ENCODE assay signal across 1 cellular context in the genomic region with DNA sequence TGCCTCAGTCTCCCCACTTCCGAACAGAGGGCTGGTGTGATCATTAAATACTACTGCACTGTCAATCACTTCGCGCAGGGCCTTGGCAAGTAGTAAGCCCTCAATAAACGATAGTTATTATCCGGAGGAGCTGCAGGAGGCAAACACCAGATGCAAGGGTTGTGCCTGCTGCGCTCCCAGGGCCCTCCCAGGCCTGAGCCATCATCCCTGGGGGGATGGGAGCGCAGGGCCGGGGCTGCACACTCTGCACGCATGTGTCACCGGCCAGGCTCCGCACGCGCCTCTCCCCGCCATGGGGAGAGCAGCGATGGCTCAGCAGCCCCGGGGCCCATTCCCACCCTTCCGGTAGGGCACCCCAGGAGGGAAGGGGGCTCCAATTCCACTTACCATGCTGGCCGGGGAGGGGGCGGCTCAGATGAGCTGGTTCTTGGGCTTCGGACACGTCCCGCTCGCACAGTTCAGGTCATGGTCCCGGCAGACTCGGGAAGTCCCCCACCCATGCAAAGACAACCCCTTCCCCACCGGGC.
TF ChIP-seq lines count a peak whose summit lies in the region.

No MANE protein-coding gene starts in this region.

TF ChIP-seq in GM12878, 131 proteins besides CTCF, POLR2A, EP300 and RAD21 (continued from another document):
- TF ChIP-seq, protein P1, sequence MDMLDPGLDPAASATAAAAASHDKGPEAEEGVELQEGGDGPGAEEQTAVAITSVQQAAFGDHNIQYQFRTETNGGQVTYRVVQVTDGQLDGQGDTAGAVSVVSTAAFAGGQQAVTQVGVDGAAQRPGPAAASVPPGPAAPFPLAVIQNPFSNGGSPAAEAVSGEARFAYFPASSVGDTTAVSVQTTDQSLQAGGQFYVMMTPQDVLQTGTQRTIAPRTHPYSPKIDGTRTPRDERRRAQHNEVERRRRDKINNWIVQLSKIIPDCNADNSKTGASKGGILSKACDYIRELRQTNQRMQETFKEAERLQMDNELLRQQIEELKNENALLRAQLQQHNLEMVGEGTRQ (IDR thresholded peaks at IDR 0.05; ENCODE audit: borderline replicate concordance, low read depth, low read length), result no peak
- TF ChIP-seq SMAD5 (IDR thresholded peaks at IDR 0.05; ENCODE audit: low read depth) (no peak), EZH2 (IDR thresholded peaks at IDR 0.05; ENCODE audit: borderline replicate concordance, control insufficient read depth, low read depth, low read length) (no peak), SRF (IDR thresholded peaks at IDR 0.05; ENCODE audit: low read depth in 2 of 2, low read length in 2 of 2) (no peak), HCFC1 (IDR thresholded peaks at IDR 0.05; ENCODE audit: low read length) (no peak), RELA (IDR thresholded peaks at IDR 0.05; ENCODE audit: borderline replicate concordance, partially characterized antibody) (no peak), NRF1 (conservative IDR thresholded peaks at IDR 0.05; ENCODE audit: low read depth, low read length) (no peak), IKZF1 (conservative IDR thresholded peaks at IDR 0.05) (peak; percentile 10), NFIC (IDR thresholded peaks at IDR 0.05; ENCODE audit: low read depth, low read length) (no peak), FOS (IDR thresholded peaks at IDR 0.05; ENCODE audit: borderline replicate concordance, extremely low read depth, insufficient read length) (no peak), BCL11A (IDR thresholded peaks at IDR 0.05; ENCODE audit: low read depth, low read length) (no peak), MEF2B (IDR thresholded peaks at IDR 0.05; ENCODE audit: partially characterized antibody, poor library complexity, severe bottlenecking) (peak; percentile 31)
- TF ChIP-seq, protein P2, sequence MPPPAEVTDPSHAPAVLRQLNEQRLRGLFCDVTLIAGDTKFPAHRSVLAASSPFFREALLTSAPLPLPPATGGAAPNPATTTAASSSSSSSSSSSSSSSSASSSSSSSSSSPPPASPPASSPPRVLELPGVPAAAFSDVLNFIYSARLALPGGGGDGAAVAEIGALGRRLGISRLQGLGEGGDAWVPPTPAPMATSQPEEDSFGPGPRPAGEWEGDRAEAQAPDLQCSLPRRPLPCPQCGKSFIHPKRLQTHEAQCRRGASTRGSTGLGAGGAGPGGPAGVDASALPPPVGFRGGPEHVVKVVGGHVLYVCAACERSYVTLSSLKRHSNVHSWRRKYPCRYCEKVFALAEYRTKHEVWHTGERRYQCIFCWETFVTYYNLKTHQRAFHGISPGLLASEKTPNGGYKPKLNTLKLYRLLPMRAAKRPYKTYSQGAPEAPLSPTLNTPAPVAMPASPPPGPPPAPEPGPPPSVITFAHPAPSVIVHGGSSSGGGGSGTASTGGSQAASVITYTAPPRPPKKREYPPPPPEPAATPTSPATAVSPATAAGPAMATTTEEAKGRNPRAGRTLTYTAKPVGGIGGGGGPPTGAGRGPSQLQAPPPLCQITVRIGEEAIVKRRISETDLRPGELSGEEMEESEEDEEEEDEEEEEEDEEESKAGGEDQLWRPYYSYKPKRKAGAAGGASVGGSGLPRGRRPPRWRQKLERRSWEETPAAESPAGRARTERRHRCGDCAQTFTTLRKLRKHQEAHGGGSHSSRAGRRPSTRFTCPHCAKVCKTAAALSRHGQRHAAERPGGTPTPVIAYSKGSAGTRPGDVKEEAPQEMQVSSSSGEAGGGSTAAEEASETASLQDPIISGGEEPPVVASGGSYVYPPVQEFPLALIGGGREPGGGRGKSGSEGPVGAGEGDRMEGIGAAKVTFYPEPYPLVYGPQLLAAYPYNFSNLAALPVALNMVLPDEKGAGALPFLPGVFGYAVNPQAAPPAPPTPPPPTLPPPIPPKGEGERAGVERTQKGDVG (CRISPR knock-in tag; IDR thresholded peaks at IDR 0.05), result no peak
- TF ChIP-seq, protein P3, sequence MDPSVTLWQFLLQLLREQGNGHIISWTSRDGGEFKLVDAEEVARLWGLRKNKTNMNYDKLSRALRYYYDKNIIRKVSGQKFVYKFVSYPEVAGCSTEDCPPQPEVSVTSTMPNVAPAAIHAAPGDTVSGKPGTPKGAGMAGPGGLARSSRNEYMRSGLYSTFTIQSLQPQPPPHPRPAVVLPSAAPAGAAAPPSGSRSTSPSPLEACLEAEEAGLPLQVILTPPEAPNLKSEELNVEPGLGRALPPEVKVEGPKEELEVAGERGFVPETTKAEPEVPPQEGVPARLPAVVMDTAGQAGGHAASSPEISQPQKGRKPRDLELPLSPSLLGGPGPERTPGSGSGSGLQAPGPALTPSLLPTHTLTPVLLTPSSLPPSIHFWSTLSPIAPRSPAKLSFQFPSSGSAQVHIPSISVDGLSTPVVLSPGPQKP (IDR thresholded peaks at IDR 0.05; ENCODE audit: low read depth, low read length), result no peak
- TF ChIP-seq, protein P4, sequence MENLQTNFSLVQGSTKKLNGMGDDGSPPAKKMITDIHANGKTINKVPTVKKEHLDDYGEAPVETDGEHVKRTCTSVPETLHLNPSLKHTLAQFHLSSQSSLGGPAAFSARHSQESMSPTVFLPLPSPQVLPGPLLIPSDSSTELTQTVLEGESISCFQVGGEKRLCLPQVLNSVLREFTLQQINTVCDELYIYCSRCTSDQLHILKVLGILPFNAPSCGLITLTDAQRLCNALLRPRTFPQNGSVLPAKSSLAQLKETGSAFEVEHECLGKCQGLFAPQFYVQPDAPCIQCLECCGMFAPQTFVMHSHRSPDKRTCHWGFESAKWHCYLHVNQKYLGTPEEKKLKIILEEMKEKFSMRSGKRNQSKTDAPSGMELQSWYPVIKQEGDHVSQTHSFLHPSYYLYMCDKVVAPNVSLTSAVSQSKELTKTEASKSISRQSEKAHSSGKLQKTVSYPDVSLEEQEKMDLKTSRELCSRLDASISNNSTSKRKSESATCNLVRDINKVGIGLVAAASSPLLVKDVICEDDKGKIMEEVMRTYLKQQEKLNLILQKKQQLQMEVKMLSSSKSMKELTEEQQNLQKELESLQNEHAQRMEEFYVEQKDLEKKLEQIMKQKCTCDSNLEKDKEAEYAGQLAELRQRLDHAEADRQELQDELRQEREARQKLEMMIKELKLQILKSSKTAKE (IDR thresholded peaks at IDR 0.05; ENCODE audit: low read depth, poor library complexity, severe bottlenecking), result no peak
